Comparison of ENCODE assay signal across 21 cellular contexts in genomic region chr10:133458021-133458709, GRCh38. TPM values are rescaled to one million over a fixed set of nuclear protein-coding genes. Genes with fewer than 3 reads are reported as not detected.
"Had no signal": no experiment of that assay in that cellular context is flagged by ENCODE, and none has a peak within 500 bp of the region (broad histone marks: within the 10 kb centered on the region; RNA-seq: fewer than 3 reads in every experiment).

No MANE protein-coding gene starts in this region.

- H3K9me3 ChIP-seq: colonic mucosa, SK-N-SH, tibial artery had no signal

- H3K9me3 Mint-ChIP-seq: activated B cell treated with CpG ODN at 0.5 μM for 24 hours; activated naive CD8-positive, alpha-beta T cell treated with anti-CD3 and anti-CD28 coated beads, Interleukin-2, amount 50 U/mL, for 24 hours; activated T-helper 1 cell treated with anti-CD3 and anti-CD28 coated beads, Interleukin-12 subunit alpha, Interleukin-12 subunit beta, Interleukin-2, Interleukin-4 antibody, amounts not matched to agents 30 ng/mL and 10 ng/mL and 1 ng/mL, durations not matched to agents 14 hours and 24 hours and 36 hours; central memory CD8-positive, alpha-beta T cell; immature natural killer cell had no signal

- H3K4me1 Mint-ChIP-seq: activated B cell treated with CpG ODN at 0.5 μM for 24 hours; activated naive CD8-positive, alpha-beta T cell treated with anti-CD3 and anti-CD28 coated beads, Interleukin-2, amount 50 U/mL, for 24 hours; central memory CD8-positive, alpha-beta T cell; immature natural killer cell; nephron had no signal

- H3K27me3 ChIP-seq: brain microvascular endothelial cell, colonic mucosa, tibial artery had no signal

- H3K36me3 Mint-ChIP-seq: immature natural killer cell had no signal

- H3K4me3 ChIP-seq: colonic mucosa, tibial artery had no signal

- H3K27ac ChIP-seq: brain microvascular endothelial cell, colonic mucosa, tibial artery had no signal

- H3K4me2 ChIP-seq: SK-N-SH had no signal

- H3K27me3 Mint-ChIP-seq: activated B cell treated with CpG ODN at 0.5 μM for 24 hours; central memory CD8-positive, alpha-beta T cell had no signal

- H3K4me1 ChIP-seq: colonic mucosa, tibial artery had no signal

- ATAC-seq: activated naive CD8-positive, alpha-beta T cell treated with anti-CD3 and anti-CD28 coated beads, Interleukin-2, amount 50 U/mL, for 24 hours; stimulated activated naive CD8-positive, alpha-beta T cell treated with anti-CD3 and anti-CD28 coated beads, Interleukin-15, Interleukin-2, amounts not matched to agents 100 U/mL and 50 U/mL, for 24 hours had no signal

- H3K36me3 ChIP-seq: brain microvascular endothelial cell, colonic mucosa had no signal

- H3K9ac ChIP-seq: SK-N-SH had no signal

- DNase-seq: activated B cell treated with CpG ODN at 0.5 μM for 24 hours; activated naive CD4-positive, alpha-beta T cell; activated naive CD8-positive, alpha-beta T cell treated with anti-CD3 and anti-CD28 coated beads, Interleukin-2, amount 50 U/mL, for 24 hours; activated T-cell treated with anti-CD3 and anti-CD28 coated beads for 4 hours; anterior cingulate cortex; brain microvascular endothelial cell; immature natural killer cell; retina; SK-N-SH; stimulated activated CD4-positive, alpha-beta T cell treated with anti-CD3 and anti-CD28 coated beads, Interleukin-12 subunit alpha, Interleukin-12 subunit beta, amount 100 ng/mL, for 4 hours; stimulated activated CD4-positive, alpha-beta T cell treated with anti-CD3 and anti-CD28 coated beads, Interleukin-1b, Interleukin-23, amount 100 ng/mL, for 48 hours; stimulated activated naive CD8-positive, alpha-beta T cell treated with anti-CD3 and anti-CD28 coated beads, Interleukin-15, Interleukin-2, amounts not matched to agents 100 U/mL and 50 U/mL, for 24 hours; T-helper 9 cell had no signal

- H3K27ac Mint-ChIP-seq: activated B cell treated with CpG ODN at 0.5 μM for 24 hours; activated naive CD8-positive, alpha-beta T cell treated with anti-CD3 and anti-CD28 coated beads, Interleukin-2, amount 50 U/mL, for 24 hours; activated T-helper 1 cell treated with anti-CD3 and anti-CD28 coated beads, Interleukin-12 subunit alpha, Interleukin-12 subunit beta, Interleukin-2, Interleukin-4 antibody, amounts not matched to agents 30 ng/mL and 10 ng/mL and 1 ng/mL, durations not matched to agents 14 hours and 24 hours and 36 hours; immature natural killer cell; nephron had no signal

- H3K4me3 Mint-ChIP-seq: activated B cell treated with CpG ODN at 0.5 μM for 24 hours; activated naive CD8-positive, alpha-beta T cell treated with anti-CD3 and anti-CD28 coated beads, Interleukin-2, amount 50 U/mL, for 24 hours; activated T-helper 1 cell treated with anti-CD3 and anti-CD28 coated beads, Interleukin-12 subunit alpha, Interleukin-12 subunit beta, Interleukin-2, Interleukin-4 antibody, amounts not matched to agents 30 ng/mL and 10 ng/mL and 1 ng/mL, durations not matched to agents 14 hours and 24 hours and 36 hours; central memory CD8-positive, alpha-beta T cell; nephron had no signal

- FAIRE-seq: frontal cortex, urothelium cell line had no signal

RNA-seq across cellular contexts. Expression of gene SPRN, which starts 33.7 kb away (rescaled TPM):
- total RNA-seq: activated B cell treated with CpG ODN at 0.5 μM for 24 hours; activated CD8-positive, alpha-beta memory T cell treated with anti-CD3 and anti-CD28 coated beads for 36 hours; activated T-helper 1 cell treated with anti-CD3 and anti-CD28 coated beads, Interleukin-12 subunit alpha, Interleukin-12 subunit beta, Interleukin-2, Interleukin-4 antibody, amounts not matched to agents 30 ng/mL and 10 ng/mL and 1 ng/mL, durations not matched to agents 14 hours and 24 hours and 36 hours; colonic mucosa had no signal
